ENCODE assay signal across 16 cellular contexts in genomic region chr9:81183763-81184162, GRCh38.
DNase-seq lines count a peak whose midpoint lies in the region; ATAC-seq and TF ChIP-seq lines count a peak whose summit lies in the region.
"Had no signal": no experiment of that assay in that cellular context is flagged by ENCODE, and none has a peak within 500 bp of the region (broad histone marks: within the 10 kb centered on the region; RNA-seq: fewer than 3 reads in every experiment).

No MANE protein-coding gene starts in this region.

- TF ChIP-seq POLR2A in esophagus muscularis mucosa (IDR thresholded peaks at IDR 0.05; ENCODE audit: low read depth): no peak

- no peaks in the 10 kb centered on the region for H3K9me3 ChIP-seq in esophagus muscularis mucosa
- H3K9me3 ChIP-seq: pancreas, uterus had no signal

- no peak for TF ChIP-seq CTCF in esophagus muscularis mucosa (IDR thresholded peaks at IDR 0.05)

- H3K27ac ChIP-seq in esophagus muscularis mucosa (replicated peaks in 1 of 4): peak overlapping the region in 2 of 4 donors; percentile 47 to 49
- H3K27ac ChIP-seq: BLaER1 treated with 17β-estradiol and CSF1 and Interleukin-3, amounts not matched to agents 10 nM and 100 nM; pancreas; uterus had no signal

- POLR2A ChIA-PET in HEK293T (lab: Yijun Ruan, JAX): no interaction called here

- H3K27me3 ChIP-seq in esophagus muscularis mucosa: no peaks in the 10 kb centered on the region
- H3K27me3 ChIP-seq: BLaER1 treated with 17β-estradiol and CSF1 and Interleukin-3, amounts not matched to agents 10 nM and 100 nM; uterus had no signal

- CTCF ChIA-PET in HEK293T (lab: Yijun Ruan, JAX): no interaction called here

- peaks cover 0 to 36% (median 22%) of the 10 kb centered on the region in 4 donors for H3K4me1 ChIP-seq in esophagus muscularis mucosa
- H3K4me1 ChIP-seq: pancreas, uterus had no signal

- no peaks in the 10 kb centered on the region for H3K36me3 ChIP-seq in esophagus muscularis mucosa
- H3K36me3 ChIP-seq: BLaER1 treated with 17β-estradiol and CSF1 and Interleukin-3, amounts not matched to agents 10 nM and 100 nM; pancreas; uterus had no signal

- peak overlapping the region in 1 of 4 donors; percentile 13 for H3K4me3 ChIP-seq in esophagus muscularis mucosa
- H3K4me3 ChIP-seq: BLaER1 treated with 17β-estradiol and CSF1 and Interleukin-3, amounts not matched to agents 10 nM and 100 nM; pancreas; uterus had no signal

- no peak for TF ChIP-seq EP300 in esophagus muscularis mucosa (IDR thresholded peaks at IDR 0.05)

- DNase-seq in Daoy (ENCODE audit: low read depth) (peak; percentile 16), fibroblast of peridontal ligament (ENCODE audit: extremely low read depth) (peak; percentile 92), non-pigmented ciliary epithelial cell (ENCODE audit: low read depth) (peak; percentile 55), HEK293T (ENCODE audit: extremely low spot score) (no peak), esophagus muscularis mucosa (ENCODE audit: extremely low spot score) (no peak), SIG-M5 (lab: John Stamatoyannopoulos, UW) (no peak)
- DNase-seq: activated CD8-positive, alpha-beta T cell treated with anti-CD3 and anti-CD28 coated beads, Interleukin-2, amount 10 ng/mL, durations not matched to agents 7 days and 5 days; DND-41; NCI-H1436; pancreas; stimulated activated naive CD8-positive, alpha-beta T cell treated with anti-CD3 and anti-CD28 coated beads, Interleukin-15, Interleukin-2, amounts not matched to agents 100 U/mL and 50 U/mL, for 24 hours; uterus had no signal

- intact Hi-C loops in esophagus muscularis mucosa (cut with DNase I): no loop called here

- WGBS in esophagus muscularis mucosa: 22% methylated on average over 1 of the region's 1 CpG

- no peak for ATAC-seq in HG03135 (IDR thresholded peaks at IDR 0.05; ENCODE audit: unreplicated experiment)
- ATAC-seq: activated CD8-positive, alpha-beta T cell treated with anti-CD3 and anti-CD28 coated beads, Interleukin-2, amount 10 ng/mL, durations not matched to agents 7 days and 5 days; activated T-helper 17 cell treated with anti-CD3 and anti-CD28 coated beads, Interleukin-2, amount 50 U/mL, for 72 hours; pancreas; stimulated activated naive CD8-positive, alpha-beta T cell treated with anti-CD3 and anti-CD28 coated beads, Interleukin-15, Interleukin-2, amounts not matched to agents 100 U/mL and 50 U/mL, for 24 hours had no signal

TF ChIP-seq in PFSK-1, 5 proteins besides CTCF, POLR2A, EP300 and RAD21:
- TF ChIP-seq POLR2AphosphoS5 (IDR thresholded peaks at IDR 0.05; ENCODE audit: low read depth, low read length) (peak; percentile 66; the same call in 1 of the 2 replicates), SIN3A (IDR thresholded peaks at IDR 0.05; ENCODE audit: borderline replicate concordance, insufficient read depth, low read length) (no peak), FOXP2 (optimal IDR thresholded peaks at IDR 0.05; ENCODE audit: borderline replicate concordance, extremely low read depth, extremely low read length, insufficient read depth) (no peak), TAF1 (IDR thresholded peaks at IDR 0.05; ENCODE audit: borderline replicate concordance, insufficient read depth, low read length) (peak; percentile 49; the same call in 1 of the 2 replicates)
- TF ChIP-seq, protein P1, sequence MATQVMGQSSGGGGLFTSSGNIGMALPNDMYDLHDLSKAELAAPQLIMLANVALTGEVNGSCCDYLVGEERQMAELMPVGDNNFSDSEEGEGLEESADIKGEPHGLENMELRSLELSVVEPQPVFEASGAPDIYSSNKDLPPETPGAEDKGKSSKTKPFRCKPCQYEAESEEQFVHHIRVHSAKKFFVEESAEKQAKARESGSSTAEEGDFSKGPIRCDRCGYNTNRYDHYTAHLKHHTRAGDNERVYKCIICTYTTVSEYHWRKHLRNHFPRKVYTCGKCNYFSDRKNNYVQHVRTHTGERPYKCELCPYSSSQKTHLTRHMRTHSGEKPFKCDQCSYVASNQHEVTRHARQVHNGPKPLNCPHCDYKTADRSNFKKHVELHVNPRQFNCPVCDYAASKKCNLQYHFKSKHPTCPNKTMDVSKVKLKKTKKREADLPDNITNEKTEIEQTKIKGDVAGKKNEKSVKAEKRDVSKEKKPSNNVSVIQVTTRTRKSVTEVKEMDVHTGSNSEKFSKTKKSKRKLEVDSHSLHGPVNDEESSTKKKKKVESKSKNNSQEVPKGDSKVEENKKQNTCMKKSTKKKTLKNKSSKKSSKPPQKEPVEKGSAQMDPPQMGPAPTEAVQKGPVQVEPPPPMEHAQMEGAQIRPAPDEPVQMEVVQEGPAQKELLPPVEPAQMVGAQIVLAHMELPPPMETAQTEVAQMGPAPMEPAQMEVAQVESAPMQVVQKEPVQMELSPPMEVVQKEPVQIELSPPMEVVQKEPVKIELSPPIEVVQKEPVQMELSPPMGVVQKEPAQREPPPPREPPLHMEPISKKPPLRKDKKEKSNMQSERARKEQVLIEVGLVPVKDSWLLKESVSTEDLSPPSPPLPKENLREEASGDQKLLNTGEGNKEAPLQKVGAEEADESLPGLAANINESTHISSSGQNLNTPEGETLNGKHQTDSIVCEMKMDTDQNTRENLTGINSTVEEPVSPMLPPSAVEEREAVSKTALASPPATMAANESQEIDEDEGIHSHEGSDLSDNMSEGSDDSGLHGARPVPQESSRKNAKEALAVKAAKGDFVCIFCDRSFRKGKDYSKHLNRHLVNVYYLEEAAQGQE (IDR thresholded peaks at IDR 0.05; ENCODE audit: insufficient read depth in 1 of 2, low read depth in 2 of 2, low read length in 2 of 2): no peak

TF ChIP-seq in HEK293T, 16 proteins besides CTCF, POLR2A, EP300 and RAD21:
- no peak for TF ChIP-seq L3MBTL2 (conservative IDR thresholded peaks at IDR 0.05)
- no peak for TF ChIP-seq FOXM1 (IDR thresholded peaks at IDR 0.05; ENCODE audit: borderline replicate concordance)
- TF ChIP-seq SP1 (IDR thresholded peaks at IDR 0.05): no peak

Comparison
In these comparisons a context has a peak if more than half of its experiments do, and no peak if none do; other contexts are left out.
1. DNase-seq: peak in Daoy (single experiment), fibroblast of peridontal ligament (single experiment) and non-pigmented ciliary epithelial cell (single experiment); none in HEK293T (single experiment), esophagus muscularis mucosa (single experiment) and SIG-M5 (single experiment).